Comparison of ENCODE assay signal across 9 cellular contexts in genomic region chrX:132463411-132463810, GRCh38. TPM values are rescaled to one million over a fixed set of nuclear protein-coding genes. Genes with fewer than 3 reads are reported as not detected.
DNase-seq lines count a peak whose midpoint lies in the region; ATAC-seq and TF ChIP-seq lines count a peak whose summit lies in the region.
"Had no signal": no experiment of that assay in that cellular context is flagged by ENCODE, and none has a peak within 500 bp of the region (broad histone marks: within the 10 kb centered on the region; RNA-seq: fewer than 3 reads in every experiment).

No MANE protein-coding gene starts in this region.

- no peaks in the 10 kb centered on the region for H3K36me3 Mint-ChIP-seq in brain

- 35% methylated on average over 8 of the region's 8 CpGs for WGBS in SK-N-SH (ENCODE audit: low lambda C conversion rate)

- no peaks in the 10 kb centered on the region for H3K27me3 Mint-ChIP-seq in brain

- H3K4me1 Mint-ChIP-seq in brain = peaks cover 4% of the 10 kb centered on the region

- H3K36me3 ChIP-seq in SK-N-SH (replicated peaks in 1 of 2; ENCODE audit: control insufficient read depth in 1 of 2, insufficient read depth in 2 of 2, low read length in 1 of 2) (no peaks in the 10 kb centered on the region), osteoblast (ENCODE audit: insufficient read depth, low read length) (no peaks in the 10 kb centered on the region)

- H3K9me2 ChIP-seq in SK-N-SH = no peaks in the 10 kb centered on the region

- peaks cover 6% of the 10 kb centered on the region; the same call in 1 of the 2 replicates for H3K9me3 ChIP-seq in SK-N-SH
- H3K9me3 ChIP-seq in osteoblast (ENCODE audit: low read depth, low read length) = no peaks in the 10 kb centered on the region

- no peak overlapping the region for H3K27ac Mint-ChIP-seq in brain

- POLR2A ChIA-PET in SK-N-SH (lab: Yijun Ruan, JAX) = no interaction called here

- H3K27me3 ChIP-seq in SK-N-SH (ENCODE audit: insufficient read depth) (no peaks in the 10 kb centered on the region), osteoblast (ENCODE audit: insufficient read depth, low read length) (no peaks in the 10 kb centered on the region)

- peaks cover 0 to 6% (median 0%) of the 10 kb centered on the region in 5 experiments for H3K9me3 Mint-ChIP-seq in brain

- H3K4me2 ChIP-seq in SK-N-SH = no peak overlapping the region
- H3K4me2 ChIP-seq in osteoblast (ENCODE audit: insufficient read depth, low read length) = no peak overlapping the region

- TF ChIP-seq EP300 in SK-N-SH (IDR thresholded peaks at IDR 0.05; ENCODE audit: borderline replicate concordance in 1 of 2, low read depth in 1 of 2, low read length in 1 of 2) = no peak

- H2AFZ ChIP-seq in SK-N-SH (ENCODE audit: low read depth) (no peak overlapping the region), osteoblast (ENCODE audit: low read length) (no peak overlapping the region)

- peak; percentile 6 for DNase-seq in SK-N-SH
- no peak for DNase-seq in LNCaP clone FGC (ENCODE audit: low read depth)
- peak; percentile 38 for DNase-seq in osteoblast (ENCODE audit: insufficient read length, low spot score, missing footprints)
- no peak for DNase-seq in NCI-H69 (lab: John Stamatoyannopoulos, UW)
- DNase-seq: foreskin melanocyte had no signal

- H3K9ac ChIP-seq in SK-N-SH = no peak overlapping the region

- H3K4me3 ChIP-seq in SK-N-SH (ENCODE audit: low read depth in 2 of 2, low read length in 1 of 2) (no peak overlapping the region), LNCaP clone FGC (ENCODE audit: low read depth, low read length) (no peak overlapping the region), osteoblast (ENCODE audit: insufficient read depth, low read length) (no peak overlapping the region)

- H3F3A ChIP-seq in SK-N-SH (replicated peaks; ENCODE audit: insufficient read depth) = no peaks in the 10 kb centered on the region

- TF ChIP-seq RAD21 in SK-N-SH (IDR thresholded peaks at IDR 0.05; ENCODE audit: low read length) = peak; percentile 33; the same call in 1 of the 2 replicates

- H3K27ac ChIP-seq in SK-N-SH (ENCODE audit: low read depth in 2 of 2, low read length in 1 of 2) = no peak overlapping the region
- H3K27ac ChIP-seq in osteoblast (ENCODE audit: low read depth, low read length) = no peak overlapping the region

- CTCF ChIA-PET in SK-N-SH (lab: Yijun Ruan, JAX) = no interaction called here

- no peaks in the 10 kb centered on the region; a peak in 1 of 4 replicates for H3K4me1 ChIP-seq in SK-N-SH (ENCODE audit: control insufficient read depth in 1 of 2, insufficient read depth in 2 of 2, low read depth in 1 of 2, low read length in 1 of 2)
- no peaks in the 10 kb centered on the region for H3K4me1 ChIP-seq in osteoblast (ENCODE audit: insufficient read depth, low read length)

- ATAC-seq in SK-N-SH treated with all-trans-retinoic acid at 6 μM for 48 hours = no peak
- ATAC-seq in HG03039 (IDR thresholded peaks at IDR 0.05; ENCODE audit: unreplicated experiment) = no peak
- no peak for ATAC-seq in GM19452 (IDR thresholded peaks at IDR 0.05; ENCODE audit: unreplicated experiment)

- TF ChIP-seq CTCF in SK-N-SH (IDR thresholded peaks at IDR 0.05) = peak; percentile 65
- peak; percentile 33 for TF ChIP-seq CTCF in LNCaP clone FGC (IDR thresholded peaks at IDR 0.05; ENCODE audit: control insufficient read depth, extremely low read depth, insufficient read depth)
- TF ChIP-seq CTCF in brain (conservative IDR thresholded peaks at IDR 0.05) = peak; percentile 25 to 58
- peak; percentile 35 for TF ChIP-seq CTCF in osteoblast (IDR thresholded peaks at IDR 0.05; ENCODE audit: extremely low read depth, low read depth, low read length)

- no peak overlapping the region for H3K4me3 Mint-ChIP-seq in brain

- H3K79me2 ChIP-seq in SK-N-SH (ENCODE audit: insufficient read depth) (no peaks in the 10 kb centered on the region), osteoblast (ENCODE audit: insufficient read depth, low read length) (no peaks in the 10 kb centered on the region)

- H4K20me1 ChIP-seq in SK-N-SH (ENCODE audit: insufficient read depth) = no peaks in the 10 kb centered on the region
- no peaks in the 10 kb centered on the region for H4K20me1 ChIP-seq in osteoblast (ENCODE audit: insufficient read depth, low read length)

TF ChIP-seq in SK-N-SH, 30 proteins besides CTCF, POLR2A, EP300 and RAD21:
- TF ChIP-seq USF2 (IDR thresholded peaks at IDR 0.05; ENCODE audit: borderline replicate concordance, low read depth, low read length) (no peak), NRF1 (IDR thresholded peaks at IDR 0.05; ENCODE audit: low read depth, low read length) (no peak), RCOR1 (IDR thresholded peaks at IDR 0.05; ENCODE audit: low read length) (no peak)

TF ChIP-seq in SK-N-SH treated with all-trans-retinoic acid at 6 μM for 48 hours, 23 proteins besides CTCF, POLR2A, EP300 and RAD21:
- no peak for TF ChIP-seq POU6F1 (CRISPR knock-in tag; IDR thresholded peaks at IDR 0.05; ENCODE audit: borderline replicate concordance, low read depth)
- TF ChIP-seq ESRRG (CRISPR knock-in tag; IDR thresholded peaks at IDR 0.05) = no peak
- no peak for TF ChIP-seq TOX (CRISPR knock-in tag; IDR thresholded peaks at IDR 0.05; ENCODE audit: borderline replicate concordance)
- TF ChIP-seq PATZ1 (CRISPR knock-in tag; IDR thresholded peaks at IDR 0.05; ENCODE audit: borderline replicate concordance) = no peak
- no peak for TF ChIP-seq ZFP3 (CRISPR knock-in tag; IDR thresholded peaks at IDR 0.05)
- TF ChIP-seq ISL1 (CRISPR knock-in tag; IDR thresholded peaks at IDR 0.05) = no peak

RNA-seq across cellular contexts. Expression of gene MBNL3, which starts 25.4 kb away (rescaled TPM):
- polyA plus RNA-seq in SK-N-SH (2012; rRNA removed) (0.21 and 0.23 TPM in 2 replicates), brain (ENCODE audit: insufficient read depth, low read depth, low replicate concordance) (17.2 TPM)
- polyA plus RNA-seq in SK-N-SH (2012; cell fraction: cytosol; rRNA removed) = 0.24 and 0.38 TPM in 2 replicates
- 0.33 and 0.40 TPM in 2 replicates for polyA plus RNA-seq in SK-N-SH (2012; cell fraction: nucleus; rRNA removed)
- total RNA-seq in osteoblast = 1.8 and 2.9 TPM in 2 replicates

Comparison
In these comparisons a context has a peak if more than half of its experiments do, and no peak if none do; other contexts are left out.
1. DNase-seq: peak in SK-N-SH (single experiment) and osteoblast (single experiment); none in LNCaP clone FGC (single experiment) and NCI-H69 (single experiment).
2. RNA of gene MBNL3, which starts 25.4 kb away (polyA plus RNA-seq): 17.2 TPM in brain (single experiment); 0.21 to 0.40 TPM in SK-N-SH; every median in the first group is over 10 times any median in the second.
3. Peak in every context shown above with its lines, with median percentiles within 50 percentile points of each other: CTCF ChIP-seq.